ENCODE assay signal across 11 cellular contexts in the genomic region with DNA sequence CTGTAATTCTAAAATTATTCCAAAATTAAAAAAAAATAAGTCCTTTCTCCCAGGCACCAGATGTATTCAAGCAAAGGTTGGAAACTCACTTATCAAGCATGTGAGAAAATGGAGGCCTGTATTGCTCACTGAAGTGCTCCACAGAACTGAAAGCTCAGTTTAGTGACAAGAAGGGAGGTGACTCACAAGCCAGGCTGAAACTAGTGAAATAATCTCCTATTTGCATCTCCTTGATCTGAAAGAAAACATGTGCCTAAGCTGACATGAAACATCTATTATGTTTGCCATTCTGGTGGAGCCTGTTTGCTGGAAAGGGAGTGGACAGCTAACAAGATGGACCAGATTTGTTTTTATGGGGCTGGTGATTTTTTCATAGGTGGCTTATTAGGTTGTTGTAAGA. TPM values are rescaled to one million over a fixed set of nuclear protein-coding genes. Genes with fewer than 3 reads are reported as not detected.
DNase-seq lines count a peak whose midpoint lies in the region; ATAC-seq, FAIRE-seq and TF ChIP-seq lines count a peak whose summit lies in the region.
"Had no signal": no experiment of that assay in that cellular context is flagged by ENCODE, and none has a peak within 500 bp of the region (broad histone marks: within the 10 kb centered on the region; RNA-seq: fewer than 3 reads in every experiment).

No MANE protein-coding gene starts in this region.

- H3K36me3 ChIP-seq in breast epithelium = no peaks in the 10 kb centered on the region
- no peaks in the 10 kb centered on the region for H3K36me3 ChIP-seq in bronchial epithelial cell (ENCODE audit: control insufficient read depth, insufficient read depth, low read length)

- no peak overlapping the region for H3K27ac ChIP-seq in breast epithelium

- DNase-seq in T47D (ENCODE audit: low read depth in 1 of 2, low spot score in 1 of 2) (peak; percentile 18 to 87), breast epithelium (ENCODE audit: low spot score in 2 of 2) (no peak), bronchial epithelial cell (ENCODE audit: low read depth) (peak; percentile 82), dermis blood vessel endothelial cell (no peak)
- no peak for DNase-seq in stimulated activated CD4-positive, alpha-beta T cell treated with anti-CD3 and anti-CD28 coated beads, Interleukin-12 subunit alpha, Interleukin-12 subunit beta, amount 100 ng/mL, for 4 hours
- DNase-seq in NK-92 treated with Interleukin-12 subunit alpha and Interleukin-12 subunit beta, amount 100 ng/mL, for 24 hours (lab: John Stamatoyannopoulos, UW) = no peak

- in situ Hi-C loops in T47D (cut with HindIII; ENCODE audit: low pct_unique_long_range_greater_than_20kb, low sequenced_read_pairs) = no loop called here

- TF ChIP-seq POLR2A in breast epithelium (IDR thresholded peaks at IDR 0.05) = no peak

- TF ChIP-seq CTCF in breast epithelium (IDR thresholded peaks at IDR 0.05) (no peak), bronchial epithelial cell (IDR thresholded peaks at IDR 0.05; ENCODE audit: insufficient read depth, low read length, severe bottlenecking) (no peak)

- peak; percentile 76 for ATAC-seq in HG03095 (IDR thresholded peaks at IDR 0.05; ENCODE audit: unreplicated experiment)
- ATAC-seq in GM19397 (IDR thresholded peaks at IDR 0.05; ENCODE audit: unreplicated experiment) = no peak

- no peak for FAIRE-seq in bronchial epithelial cell (lab: Jason Lieb, UNC)

- H3K27me3 ChIP-seq in breast epithelium (peaks cover 0 to 40% of the 10 kb centered on the region in 2 donors), bronchial epithelial cell (ENCODE audit: control insufficient read depth, insufficient read depth, low read length) (no peaks in the 10 kb centered on the region)

- H3K4me1 ChIP-seq in breast epithelium = no peaks in the 10 kb centered on the region

- intact Hi-C loops in breast epithelium (cut with DNase I; ENCODE audit: low total_unique reads) = no loop called here

- no peaks in the 10 kb centered on the region for H3K9me3 ChIP-seq in breast epithelium

- H3K4me3 ChIP-seq in breast epithelium (no peak overlapping the region), bronchial epithelial cell (ENCODE audit: low read depth, low read length) (no peak overlapping the region)

RNA-seq across cellular contexts. Expression of a gene that starts 54.0 kb away (rescaled TPM):
- total RNA-seq in breast epithelium (not detected), bronchial epithelial cell (not detected in 2 replicates), dermis blood vessel endothelial cell (not detected in 2 replicates)
- total RNA-seq: B cell, lung microvascular endothelial cell, RPMI7951 had no signal

Comparison
In these comparisons a context has a peak if more than half of its experiments do, and no peak if none do; other contexts are left out.
1. DNase-seq: peak in T47D (2 of 2) and bronchial epithelial cell (single experiment); none in breast epithelium (0 of 2), stimulated activated CD4-positive, alpha-beta T cell treated with anti-CD3 and anti-CD28 coated beads, Interleukin-12 subunit alpha, Interleukin-12 subunit beta, amount 100 ng/mL, for 4 hours (single experiment), NK-92 treated with Interleukin-12 subunit alpha and Interleukin-12 subunit beta, amount 100 ng/mL, for 24 hours (single experiment) and dermis blood vessel endothelial cell (single experiment).